ENCODE assay signal across 23 cellular contexts in genomic region chr4:900073-900472, GRCh38. TPM values are rescaled to one million over a fixed set of nuclear protein-coding genes. Genes with fewer than 3 reads are reported as not detected.
DNase-seq lines count a peak whose midpoint lies in the region; ATAC-seq, FAIRE-seq and TF ChIP-seq lines count a peak whose summit lies in the region.
"Had no signal": no experiment of that assay in that cellular context is flagged by ENCODE, and none has a peak within 500 bp of the region (broad histone marks: within the 10 kb centered on the region; RNA-seq: fewer than 3 reads in every experiment).

No MANE protein-coding gene starts in this region.

- SMC1A ChIA-PET in GM12878 (lab: Charles Lee; ENCODE audit: uncharacterized antibody, unreplicated experiment) = no interaction called here

- no peaks in the 10 kb centered on the region for H3K9me3 Mint-ChIP-seq in endothelial cell (ENCODE audit: unreplicated experiment)
- H3K9me3 Mint-ChIP-seq: CD8-positive, alpha-beta T cell had no signal

- peak overlapping the region; percentile 78 for H3K27ac Mint-ChIP-seq in endothelial cell (ENCODE audit: unreplicated experiment)
- H3K27ac Mint-ChIP-seq: CD8-positive, alpha-beta T cell had no signal

- no peak overlapping the region for H3K4me2 ChIP-seq in HepG2 (ENCODE audit: low read depth, low read length)
- no peak overlapping the region for H3K4me2 ChIP-seq in GM12878 (ENCODE audit: control insufficient read depth, insufficient read depth)
- H3K4me2 ChIP-seq in smooth muscle cell = no peak overlapping the region

- intact Hi-C loops in HepG2 (cut with micrococcal nuclease; ENCODE audit: unreplicated experiment) = no loop called here
- intact Hi-C loops in right lobe of liver (cut with DNase I) = no loop called here
- intact Hi-C loops in GM12878 (cut with micrococcal nuclease; ENCODE audit: unreplicated experiment) = no loop called here
- intact Hi-C loops in aorta (cut with DNase I) = no loop called here

- TF ChIP-seq EP300 in HepG2 (IDR thresholded peaks at IDR 0.05; ENCODE audit: low read depth in 2 of 2, low read length in 2 of 2) (no peak), HepG2 (CRISPR knock-in tag; IDR thresholded peaks at IDR 0.05; ENCODE audit: borderline replicate concordance) (no peak), GM12878 (IDR thresholded peaks at IDR 0.05; ENCODE audit: borderline replicate concordance in 1 of 2, control insufficient read depth in 1 of 2, low read depth in 2 of 2, low read length in 2 of 2) (no peak)

- WGBS in HepG2 (ENCODE audit: low lambda C conversion rate) = 98% methylated on average over 25 of the region's 26 CpGs
- WGBS in right lobe of liver (ENCODE audit: insufficient coverage, low coverage, low lambda C conversion rate, missing lambda C conversion rate) = no CpG with 5 or more reads among the region's 26 CpGs
- WGBS in GM12878 (ENCODE audit: insufficient coverage, insufficient replicate concordance, low lambda C conversion rate, missing lambda C conversion rate) = 97% methylated on average over 26 of the region's 26 CpGs
- WGBS in aorta, 2 donors = 92 to 94% methylated on average over 26 of the region's 26 CpGs
- 96% methylated on average over 26 of the region's 26 CpGs for WGBS in smooth muscle cell (ENCODE audit: low lambda C conversion rate)

- H3K27ac ChIP-seq in HepG2 (ENCODE audit: extremely low read length, insufficient read depth, low read length) (no peak overlapping the region), right lobe of liver (no peak overlapping the region), GM12878 (ENCODE audit: control insufficient read depth, insufficient read depth) (no peak overlapping the region), aorta (ENCODE audit: low read depth in 1 of 2, low read length in 2 of 2) (no peak overlapping the region), smooth muscle cell (ENCODE audit: low read depth) (no peak overlapping the region)
- H3K27ac ChIP-seq: Peyer's patch had no signal

- H3K9ac ChIP-seq in HepG2 (ENCODE audit: insufficient read depth, low read depth, low read length) = no peak overlapping the region
- H3K9ac ChIP-seq in GM12878 (ENCODE audit: control insufficient read depth, insufficient read depth, low read length) = no peak overlapping the region
- H3K9ac ChIP-seq in smooth muscle cell (ENCODE audit: low read depth) = no peak overlapping the region

- FAIRE-seq in HepG2 (lab: Jason Lieb, UNC) (no peak), GM12878 (lab: Jason Lieb, UNC) (no peak)
- FAIRE-seq: G401.6, H54, HTR-8/SVneo had no signal

- CTCF ChIA-PET in HepG2 (lab: Yijun Ruan, JAX; ENCODE audit: low intra/inter-chr PET ratio, low total read pairs) (no interaction called here), GM12878 (lab: Yijun Ruan, JAX) (no interaction called here)

- in situ Hi-C loops in HepG2 (cut with HindIII; ENCODE audit: extremely low pct_ligation_motif_present, low pct_unique_long_range_greater_than_20kb) = no loop called here
- in situ Hi-C loops in GM12878 (cut with MboI) = no loop called here

- H3K4me3 ChIP-seq in HepG2 (replicated peaks in 1 of 3; ENCODE audit: insufficient read depth in 1 of 3, low read depth in 2 of 3, low read length in 3 of 3) = no peak overlapping the region
- H3K4me3 ChIP-seq in right lobe of liver = no peak overlapping the region
- H3K4me3 ChIP-seq in GM12878 = no peak overlapping the region
- H3K4me3 ChIP-seq in aorta (ENCODE audit: low read length in 2 of 2) = no peak overlapping the region
- no peak overlapping the region for H3K4me3 ChIP-seq in smooth muscle cell
- H3K4me3 ChIP-seq: Peyer's patch had no signal

- H3K36me3 Mint-ChIP-seq in endothelial cell (ENCODE audit: low read depth, unreplicated experiment) = peaks cover 39% of the 10 kb centered on the region

- TF ChIP-seq POLR2A in HepG2 (IDR thresholded peaks at IDR 0.05; ENCODE audit: insufficient read depth in 1 of 2, low read depth in 2 of 2, low read length in 2 of 2) (no peak), right lobe of liver (IDR thresholded peaks at IDR 0.05) (no peak), GM12878 (IDR thresholded peaks at IDR 0.05; ENCODE audit: low read depth, low read length) (peak; percentile 29; the same call in 1 of the 2 replicates)

- no peaks in the 10 kb centered on the region; the same call in 1 of the 2 replicates for H4K20me1 ChIP-seq in HepG2 (ENCODE audit: insufficient read depth, low read length)
- no peaks in the 10 kb centered on the region for H4K20me1 ChIP-seq in GM12878 (ENCODE audit: control insufficient read depth, insufficient read depth)
- H4K20me1 ChIP-seq in smooth muscle cell (ENCODE audit: low read depth) = peaks cover 57% of the 10 kb centered on the region

- H3F3A ChIP-seq in smooth muscle cell (ENCODE audit: low read depth) = no peaks in the 10 kb centered on the region

- no peak overlapping the region for H2AFZ ChIP-seq in HepG2 (ENCODE audit: low read length)
- H2AFZ ChIP-seq in GM12878 (ENCODE audit: control insufficient read depth, low read depth, low read length) = no peak overlapping the region
- no peak overlapping the region for H2AFZ ChIP-seq in smooth muscle cell (ENCODE audit: low read depth)

- POLR2A ChIA-PET in HepG2 (lab: Yijun Ruan, JAX) (no interaction called here), GM12878 (lab: Charles Lee) (no interaction called here)

- peaks cover 17 to 36% of the 10 kb centered on the region in 2 experiments; a peak in 4 of 5 replicates for H3K36me3 ChIP-seq in HepG2 (replicated peaks in 1 of 2; ENCODE audit: control insufficient read depth in 1 of 2, insufficient read depth in 2 of 2, low read length in 2 of 2)
- H3K36me3 ChIP-seq in right lobe of liver = peaks cover 0 to 26% (median 3%) of the 10 kb centered on the region in 4 donors
- H3K36me3 ChIP-seq in GM12878 (ENCODE audit: control insufficient read depth in 2 of 2, insufficient read depth in 2 of 2, low read length in 1 of 2) = peaks cover 3 to 41% of the 10 kb centered on the region in 2 experiments; a peak in 3 of 4 replicates
- H3K36me3 ChIP-seq in aorta (ENCODE audit: control insufficient read depth in 1 of 2, insufficient read depth in 2 of 2, low read length in 1 of 2) = peaks cover 0 to 2% of the 10 kb centered on the region in 2 donors
- no peaks in the 10 kb centered on the region for H3K36me3 ChIP-seq in smooth muscle cell (ENCODE audit: low read depth)

- TF ChIP-seq RAD21 in HepG2 (CRISPR knock-in tag; IDR thresholded peaks at IDR 0.05) (no peak), GM12878 (IDR thresholded peaks at IDR 0.05; ENCODE audit: insufficient read depth, low read depth, low read length) (no peak)

- DNase-seq in HepG2 (ENCODE audit: low spot score) (no peak), right lobe of liver (no peak), GM12878 (ENCODE audit: low read depth, low spot score) (no peak), endothelial cell (ENCODE audit: low spot score) (no peak), aorta (no peak), COLO668 (lab: John Stamatoyannopoulos, UW; ENCODE audit: unreplicated experiment) (no peak), NCI-H82 (lab: John Stamatoyannopoulos, UW) (no peak), smooth muscle cell (lab: John Stamatoyannopoulos, UW; ENCODE audit: unreplicated experiment) (no peak)
- DNase-seq: AML-193, Calu3, DMS153, Kasumi-1, NCI-H1694, NCI-H2081, NCI-H2171, NCI-H345, NCI-H524 treated with DMSO at 0.1 percent for 48 hours, Peyer's patch had no signal

- H3K27me3 Mint-ChIP-seq in endothelial cell (ENCODE audit: unreplicated experiment) = peaks cover 11% of the 10 kb centered on the region

- no peak for TF ChIP-seq CTCF in HepG2 (CRISPR knock-in tag; IDR thresholded peaks at IDR 0.05)
- no peak for TF ChIP-seq CTCF in right lobe of liver (IDR thresholded peaks at IDR 0.05)
- TF ChIP-seq CTCF in GM12878 (IDR thresholded peaks at IDR 0.05 in 2 of 3, conservative IDR thresholded peaks at IDR 0.05 in 1 of 3; ENCODE audit: control insufficient read depth in 2 of 3, extremely low read depth in 1 of 3, insufficient read depth in 1 of 3, low read depth in 3 of 3, low read length in 3 of 3) = no peak
- no peak for TF ChIP-seq CTCF in endothelial cell (IDR thresholded peaks at IDR 0.05; ENCODE audit: unreplicated experiment)
- TF ChIP-seq CTCF in smooth muscle cell (IDR thresholded peaks at IDR 0.05; ENCODE audit: borderline replicate concordance, insufficient read depth, poor library complexity, severe bottlenecking) = no peak

- no peak overlapping the region for H3K4me3 Mint-ChIP-seq in endothelial cell (ENCODE audit: unreplicated experiment)
- H3K4me3 Mint-ChIP-seq: CD8-positive, alpha-beta T cell had no signal

- ATAC-seq in HepG2 (no peak), right lobe of liver (no peak), GM12878 (no peak), aorta (ENCODE audit: low FRiP score) (peak; percentile 11)
- ATAC-seq: CD8-positive, alpha-beta T cell; SK-N-SH treated with all-trans-retinoic acid at 6 μM for 48 hours had no signal

- RAD21 ChIA-PET in GM12878 (lab: Charles Lee; ENCODE audit: unreplicated experiment) = no interaction called here

- BruUV-seq in HepG2 (replicated peaks; lab: Mats Ljungman, UMichigan) (no TSS peak), GM12878 (replicated peaks; lab: Mats Ljungman, UMichigan) (no TSS peak)

- H3K9me3 ChIP-seq in HepG2 (ENCODE audit: low read length) (no peaks in the 10 kb centered on the region), right lobe of liver (no peaks in the 10 kb centered on the region), GM12878 (replicated peaks; ENCODE audit: control insufficient read depth, insufficient read depth, low read length) (no peaks in the 10 kb centered on the region), aorta (ENCODE audit: control insufficient read depth, low read length) (no peaks in the 10 kb centered on the region), smooth muscle cell (replicated peaks; ENCODE audit: low read depth) (no peaks in the 10 kb centered on the region)
- H3K9me3 ChIP-seq: Peyer's patch had no signal

- H3K4me1 ChIP-seq in HepG2 (ENCODE audit: insufficient read depth, low read length) (no peaks in the 10 kb centered on the region), right lobe of liver (no peaks in the 10 kb centered on the region), GM12878 (ENCODE audit: control insufficient read depth, insufficient read depth, low read length) (no peaks in the 10 kb centered on the region), aorta (ENCODE audit: control insufficient read depth in 1 of 2, insufficient read depth in 2 of 2, low read length in 2 of 2) (no peaks in the 10 kb centered on the region), smooth muscle cell (ENCODE audit: low read depth) (no peaks in the 10 kb centered on the region)
- H3K4me1 ChIP-seq: Peyer's patch had no signal

- H3K79me2 ChIP-seq in HepG2 (ENCODE audit: insufficient read depth, low read length) = no peaks in the 10 kb centered on the region
- no peaks in the 10 kb centered on the region for H3K79me2 ChIP-seq in GM12878 (ENCODE audit: control insufficient read depth, insufficient read depth, low read length)
- no peaks in the 10 kb centered on the region for H3K79me2 ChIP-seq in smooth muscle cell (ENCODE audit: low read depth)

- H3K4me1 Mint-ChIP-seq in endothelial cell (ENCODE audit: unreplicated experiment) = no peaks in the 10 kb centered on the region

- no peaks in the 10 kb centered on the region for H3K27me3 ChIP-seq in HepG2 (ENCODE audit: control insufficient read depth in 1 of 2, insufficient read depth in 2 of 2, low read length in 2 of 2)
- H3K27me3 ChIP-seq in right lobe of liver = no peaks in the 10 kb centered on the region
- H3K27me3 ChIP-seq in GM12878 (replicated peaks in 1 of 2; ENCODE audit: control insufficient read depth in 2 of 2, insufficient read depth in 2 of 2, low read length in 1 of 2) = no peaks in the 10 kb centered on the region
- no peaks in the 10 kb centered on the region for H3K27me3 ChIP-seq in aorta (ENCODE audit: control insufficient read depth in 1 of 2, insufficient read depth in 2 of 2, low read length in 1 of 2)
- H3K27me3 ChIP-seq in smooth muscle cell (ENCODE audit: low read depth) = no peaks in the 10 kb centered on the region
- H3K27me3 ChIP-seq: Peyer's patch had no signal

RNA-seq across cellular contexts. Expression of gene GAK, which starts 32.0 kb away (rescaled TPM):
- total RNA-seq in HepG2 (2016; rRNA removed; fragmentation: Illumina TruSeq; extraction: Trizol) = 28.0 and 44.3 TPM in 2 replicates
- 9.9 and 11.6 TPM in 2 replicates for total RNA-seq in HepG2 (2016; cell fraction: cytosol; rRNA removed; fragmentation: Illumina TruSeq; extraction: Trizol; ENCODE audit: low read depth)
- 24.5 and 43.0 TPM in 2 replicates for total RNA-seq in HepG2 (2016; cell fraction: insoluble cytoplasmic fraction; rRNA removed; fragmentation: Illumina TruSeq; extraction: Trizol)
- 17.1 and 19.6 TPM in 2 replicates for total RNA-seq in HepG2 (2016; cell fraction: membrane; rRNA removed; fragmentation: Illumina TruSeq; extraction: Trizol)
- 31.0 and 34.6 TPM in 2 replicates for total RNA-seq in HepG2 (2016; cell fraction: nucleus; rRNA removed; fragmentation: Illumina TruSeq; extraction: Trizol)
- 17.5 and 22.2 TPM in 2 replicates for polyA plus RNA-seq in HepG2 (2011; rRNA removed)
- polyA plus RNA-seq in HepG2 (2011; cell fraction: cytosol; rRNA removed) = 10.0 and 13.8 TPM in 2 replicates
- polyA plus RNA-seq in HepG2 (2011; cell fraction: nucleus; rRNA removed) = 116 and 155 TPM in 2 replicates
- polyA plus RNA-seq in HepG2 (2012) = 26.0 and 32.2 TPM in 2 replicates
- 5.1 and 5.7 TPM in 2 replicates for polyA plus RNA-seq in HepG2 (2016; cell fraction: cytosol; fragmentation: Illumina TruSeq; extraction: Trizol; ENCODE audit: low read depth)
- 23.9 and 29.6 TPM in 2 replicates for polyA plus RNA-seq in HepG2 (2016; cell fraction: insoluble cytoplasmic fraction; fragmentation: Illumina TruSeq; extraction: Trizol; ENCODE audit: low read depth)
- polyA plus RNA-seq in HepG2 (2016; cell fraction: membrane; fragmentation: Illumina TruSeq; extraction: Trizol; ENCODE audit: low read depth) = 12.2 TPM in 2 replicates
- polyA plus RNA-seq in HepG2 (2016; cell fraction: nucleus; fragmentation: Illumina TruSeq; extraction: Trizol; ENCODE audit: insufficient read depth, low read depth) = 90.4 and 98.9 TPM in 2 replicates
- polyA minus RNA-seq in HepG2 (2011; rRNA and poly(A)+ RNA removed; ENCODE audit: low replicate concordance) = 24.0 and 27.1 TPM in 2 replicates
- polyA minus RNA-seq in HepG2 (2011; cell fraction: cytosol; rRNA and poly(A)+ RNA removed) = 17.5 and 19.4 TPM in 2 replicates
- polyA minus RNA-seq in HepG2 (2011; cell fraction: nucleus; rRNA and poly(A)+ RNA removed) = 30.3 and 44.2 TPM in 2 replicates
- total RNA-seq in right lobe of liver = 10 to 100 TPM; 53.2 to 85.0 (median 64.5) TPM
- total RNA-seq in GM12878 (2013; cell fraction: nucleolus; rRNA removed) = 353 and 398 TPM in 2 replicates
- 84.3 and 96.9 TPM in 2 replicates for total RNA-seq in GM12878 (2014; rRNA removed)
- total RNA-seq in GM12878 (2014; rRNA removed; fragmentation: Illumina TruSeq; extraction: Trizol) = 18.4 and 22.5 TPM in 2 replicates
- 114 and 127 TPM in 2 replicates for total RNA-seq in GM12878 (2021)
- polyA plus RNA-seq in GM12878 (2011; ENCODE audit: low read depth) = 15.7 TPM
- polyA plus RNA-seq in GM12878 (2011; rRNA removed) = 20.8 and 36.6 TPM in 2 replicates
- 34.7 and 47.1 TPM in 2 replicates for polyA plus RNA-seq in GM12878 (2011; cell fraction: cytosol; rRNA removed)
- 193 and 259 TPM in 2 replicates for polyA plus RNA-seq in GM12878 (2011; cell fraction: nucleus; rRNA removed)
- polyA plus RNA-seq in GM12878 (2012) = 54.3 and 64.5 TPM in 2 replicates
- polyA plus RNA-seq in GM12878 (2014; fragmentation: Illumina TruSeq; extraction: Trizol) = 9.3 and 20.2 TPM in 2 replicates
- polyA plus RNA-seq in GM12878 (2014; fragmentation: Nextera tagmentation; extraction: Ambion mirVana) = 1 to 10 TPM in 1 of 2 experiments, under 1 TPM in 1; 0.82 to 5.7 TPM
- 87.6 and 109 TPM in 2 replicates for polyA plus RNA-seq in GM12878 (2014; rRNA removed)
- 10 to 100 TPM; 71.0 to 73.6 TPM for polyA plus RNA-seq in GM12878 (2016; fragmentation: Nextera tagmentation; extraction: Ambion mirVana)
- 83.6 and 214 TPM in 2 replicates for polyA minus RNA-seq in GM12878 (2011; rRNA and poly(A)+ RNA removed)
- polyA minus RNA-seq in GM12878 (2011; cell fraction: cytosol; rRNA and poly(A)+ RNA removed) = 29.3 and 36.4 TPM in 2 replicates
- 79.4 and 142 TPM in 2 replicates for polyA minus RNA-seq in GM12878 (2011; cell fraction: nucleus; rRNA and poly(A)+ RNA removed)
- 112 TPM for total RNA-seq in endothelial cell (ENCODE audit: unreplicated experiment)
- 10 to 100 TPM; 90.8 to 98.0 TPM for total RNA-seq in aorta
- polyA plus RNA-seq in aorta = 100 to 1,000 TPM in 1 of 2 donors, 10 to 100 TPM in 1; 52.0 to 300 TPM
- total RNA-seq in smooth muscle cell = 57.3 and 85.4 TPM in 2 replicates
- polyA plus RNA-seq in smooth muscle cell = 56.2 and 75.4 TPM in 2 replicates

RNA-seq across cellular contexts. Expression of gene TMEM175, which starts 32.2 kb away (rescaled TPM):
- total RNA-seq in HepG2 (2016; rRNA removed; fragmentation: Illumina TruSeq; extraction: Trizol) (1.6 and 5.1 TPM in 2 replicates), right lobe of liver (10 to 100 TPM; 22.0 to 31.8 (median 23.6) TPM), GM12878 (2014; rRNA removed) (26.1 and 31.8 TPM in 2 replicates), GM12878 (2014; rRNA removed; fragmentation: Illumina TruSeq; extraction: Trizol) (11.1 and 12.4 TPM in 2 replicates), GM12878 (2021) (21.8 and 26.0 TPM in 2 replicates), endothelial cell (ENCODE audit: unreplicated experiment) (31.4 TPM), aorta (10 to 100 TPM; 17.4 to 26.0 TPM), smooth muscle cell (20.6 and 30.4 TPM in 2 replicates)
- 1.9 and 3.4 TPM in 2 replicates for total RNA-seq in HepG2 (2016; cell fraction: cytosol; rRNA removed; fragmentation: Illumina TruSeq; extraction: Trizol; ENCODE audit: low read depth)
- 1.1 and 3.6 TPM in 2 replicates for total RNA-seq in HepG2 (2016; cell fraction: insoluble cytoplasmic fraction; rRNA removed; fragmentation: Illumina TruSeq; extraction: Trizol)
- 2.0 and 2.5 TPM in 2 replicates for total RNA-seq in HepG2 (2016; cell fraction: membrane; rRNA removed; fragmentation: Illumina TruSeq; extraction: Trizol)
- 5.8 and 6.7 TPM in 2 replicates for total RNA-seq in HepG2 (2016; cell fraction: nucleus; rRNA removed; fragmentation: Illumina TruSeq; extraction: Trizol)
- polyA plus RNA-seq in HepG2 (2011; rRNA removed) (9.9 and 20.1 TPM in 2 replicates), GM12878 (2011; rRNA removed) (9.5 and 19.2 TPM in 2 replicates), GM12878 (2014; fragmentation: Illumina TruSeq; extraction: Trizol) (3.8 and 10.0 TPM in 2 replicates), GM12878 (2014; fragmentation: Nextera tagmentation; extraction: Ambion mirVana) (under 1 TPM; 0.11 to 0.22 TPM), GM12878 (2014; rRNA removed) (39.5 and 53.5 TPM in 2 replicates), GM12878 (2016; fragmentation: Nextera tagmentation; extraction: Ambion mirVana) (10 to 100 TPM; 25.4 to 31.5 TPM), aorta (10 to 100 TPM; 35.2 to 81.3 TPM), smooth muscle cell (27.6 and 35.2 TPM in 2 replicates)
- polyA plus RNA-seq in HepG2 (2011; cell fraction: cytosol; rRNA removed) = 6.1 TPM in 2 replicates
- polyA plus RNA-seq in HepG2 (2011; cell fraction: nucleus; rRNA removed) = 134 and 138 TPM in 2 replicates
- 7.2 and 10.7 TPM in 2 replicates for polyA plus RNA-seq in HepG2 (2012)
- 1.4 and 3.1 TPM in 2 replicates for polyA plus RNA-seq in HepG2 (2016; cell fraction: cytosol; fragmentation: Illumina TruSeq; extraction: Trizol; ENCODE audit: low read depth)
- 1.9 and 2.6 TPM in 2 replicates for polyA plus RNA-seq in HepG2 (2016; cell fraction: insoluble cytoplasmic fraction; fragmentation: Illumina TruSeq; extraction: Trizol; ENCODE audit: low read depth)
- 1.9 and 2.2 TPM in 2 replicates for polyA plus RNA-seq in HepG2 (2016; cell fraction: membrane; fragmentation: Illumina TruSeq; extraction: Trizol; ENCODE audit: low read depth)
- polyA plus RNA-seq in HepG2 (2016; cell fraction: nucleus; fragmentation: Illumina TruSeq; extraction: Trizol; ENCODE audit: insufficient read depth, low read depth) = 19.6 and 19.8 TPM in 2 replicates
- 15.5 and 17.1 TPM in 2 replicates for polyA minus RNA-seq in HepG2 (2011; rRNA and poly(A)+ RNA removed; ENCODE audit: low replicate concordance)
- 5.5 and 6.9 TPM in 2 replicates for polyA minus RNA-seq in HepG2 (2011; cell fraction: cytosol; rRNA and poly(A)+ RNA removed)
- 8.6 and 9.7 TPM in 2 replicates for polyA minus RNA-seq in HepG2 (2011; cell fraction: nucleus; rRNA and poly(A)+ RNA removed)
- total RNA-seq in GM12878 (2013; cell fraction: nucleolus; rRNA removed) = 41.5 and 43.7 TPM in 2 replicates
- polyA plus RNA-seq in GM12878 (2011; ENCODE audit: low read depth) = 29.5 TPM
- 36.8 and 40.3 TPM in 2 replicates for polyA plus RNA-seq in GM12878 (2011; cell fraction: cytosol; rRNA removed)
- 218 and 219 TPM in 2 replicates for polyA plus RNA-seq in GM12878 (2011; cell fraction: nucleus; rRNA removed)
- polyA plus RNA-seq in GM12878 (2012) = 23.1 and 26.7 TPM in 2 replicates
- 12.2 and 16.1 TPM in 2 replicates for polyA minus RNA-seq in GM12878 (2011; rRNA and poly(A)+ RNA removed)
- 6.5 and 9.0 TPM in 2 replicates for polyA minus RNA-seq in GM12878 (2011; cell fraction: cytosol; rRNA and poly(A)+ RNA removed)
- polyA minus RNA-seq in GM12878 (2011; cell fraction: nucleus; rRNA and poly(A)+ RNA removed) = 21.6 and 32.9 TPM in 2 replicates

Comparison
In these comparisons a context has a peak if more than half of its experiments do, and no peak if none do; other contexts are left out.
1. Of the 75 proteins assayed by ChIP-seq in both HepG2 and GM12878: peak only in HepG2: none; only in GM12878: POLR2A; in both: none; in neither: 74.